Comparison of ENCODE assay signal across 8 cellular contexts in genomic region chr16:5326395-5326794, GRCh38.
"Had no signal": no experiment of that assay in that cellular context is flagged by ENCODE, and none has a peak within 500 bp of the region (broad histone marks: within the 10 kb centered on the region; RNA-seq: fewer than 3 reads in every experiment).

No MANE protein-coding gene starts in this region.

- H3K27ac ChIP-seq: GM23248 had no signal

- H3K36me3 ChIP-seq: HAP-1 had no signal

- ATAC-seq: HCT116, K562 had no signal

- H2AFZ ChIP-seq: GM23248 had no signal

- DNase-seq: GM23248, GOT3, H7, HFFc6, IMR-90 had no signal

- H3K4me3 ChIP-seq: GM23248, HAP-1, K562 had no signal

- H3K9me3 ChIP-seq: HAP-1 had no signal

- H3K4me1 ChIP-seq: HAP-1 had no signal
